Comparison of ENCODE assay signal across 18 cellular contexts in the genomic region with DNA sequence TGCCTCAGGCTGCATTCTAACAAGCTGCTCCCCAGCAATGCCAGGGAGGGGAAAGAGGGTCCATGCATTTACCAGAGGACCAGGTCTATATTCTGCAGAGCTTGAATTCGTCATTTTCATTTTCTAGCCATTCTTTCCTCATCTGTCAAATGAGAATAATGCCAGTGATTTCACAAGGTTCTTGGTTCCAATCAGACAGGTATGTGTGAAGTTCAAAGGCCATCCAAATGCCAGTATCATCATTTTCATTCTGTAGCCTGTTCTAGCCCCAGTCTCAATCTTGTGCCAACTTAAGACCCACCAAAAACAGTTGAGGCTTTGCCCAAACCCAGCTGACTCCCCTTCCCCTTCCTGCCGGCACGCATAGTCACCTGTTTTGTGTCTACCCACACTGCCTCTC.
DNase-seq lines count a peak whose midpoint lies in the region; ATAC-seq, FAIRE-seq and TF ChIP-seq lines count a peak whose summit lies in the region.
"Had no signal": no experiment of that assay in that cellular context is flagged by ENCODE, and none has a peak within 500 bp of the region (broad histone marks: within the 10 kb centered on the region; RNA-seq: fewer than 3 reads in every experiment).

No MANE protein-coding gene starts in this region.

- WGBS in H1 (ENCODE audit: extremely low coverage in 1 of 2, insufficient coverage in 1 of 2, insufficient read length in 1 of 2, insufficient replicate concordance in 2 of 2, low coverage in 1 of 2, low lambda C conversion rate in 2 of 2, missing lambda C conversion rate in 1 of 2), 2 experiments = 92% methylated on average over 3 of the region's 3 CpGs; no CpG with 5 or more reads in 1 of the 2 experiments
- no CpG with 5 or more reads among the region's 3 CpGs for WGBS in trophoblast cell (ENCODE audit: extremely low coverage, insufficient coverage, insufficient read length)

- H3K4me3 Mint-ChIP-seq in CD4-positive, alpha-beta memory T cell = peak overlapping the region in 1 of 8 donors; percentile 39
- H3K4me3 Mint-ChIP-seq: endodermal cell had no signal

- H3K23ac ChIP-seq in H1 (ENCODE audit: insufficient read length) = no peak overlapping the region
- H3K23ac ChIP-seq in trophoblast cell (ENCODE audit: low read length) = no peak overlapping the region

- H3K4me3 ChIP-seq in CD4-positive, alpha-beta memory T cell (ENCODE audit: low read length in 2 of 2) = no peak overlapping the region
- H3K4me3 ChIP-seq in Loucy (ENCODE audit: low read length, poor library complexity, severe bottlenecking) (peak overlapping the region; percentile 66), H1 (ENCODE audit: extremely low read depth in 1 of 4, insufficient read depth in 2 of 4, low read depth in 3 of 4, low read length in 4 of 4) (no peak overlapping the region), trophoblast cell (ENCODE audit: low read depth, low read length) (no peak overlapping the region)
- H3K4me3 ChIP-seq: SJCRH30, smooth muscle cell, tibial nerve had no signal

- H2BK15ac ChIP-seq in H1 (ENCODE audit: low read length) = peak overlapping the region; percentile 31; the same call in 1 of the 2 replicates

- H3K36me3 Mint-ChIP-seq in CD4-positive, alpha-beta memory T cell = peaks cover 4 to 43% of the 10 kb centered on the region in 2 donors

- H3K36me3 ChIP-seq in CD4-positive, alpha-beta memory T cell (ENCODE audit: insufficient read depth, low read length) = peaks cover 31% of the 10 kb centered on the region
- no peaks in the 10 kb centered on the region for H3K36me3 ChIP-seq in Loucy (ENCODE audit: insufficient read depth, low read length)
- H3K36me3 ChIP-seq in H1 (ENCODE audit: control insufficient read depth in 2 of 4, insufficient read depth in 4 of 4, low read length in 3 of 4) = no peaks in the 10 kb centered on the region
- H3K36me3 ChIP-seq in trophoblast cell (ENCODE audit: control insufficient read depth in 1 of 2, insufficient read depth in 2 of 2, low read length in 2 of 2) = no peaks in the 10 kb centered on the region
- H3K36me3 ChIP-seq: BE2C, SJCRH30, tibial nerve had no signal

- no peak for TF ChIP-seq RAD21 in H1 (IDR thresholded peaks at IDR 0.05 in 1 of 2, conservative IDR thresholded peaks at IDR 0.05 in 1 of 2; ENCODE audit: low read depth in 2 of 2, low read length in 2 of 2)

- no peaks in the 10 kb centered on the region for H3K23me2 ChIP-seq in H1 (ENCODE audit: low read depth, low read length)

- no peak for ATAC-seq in HG03139 (IDR thresholded peaks at IDR 0.05; ENCODE audit: unreplicated experiment)
- ATAC-seq: left colon had no signal

- no peak overlapping the region for H3K14ac ChIP-seq in H1 (ENCODE audit: insufficient read length)
- H3K14ac ChIP-seq in trophoblast cell (ENCODE audit: low read length) = no peak overlapping the region

- no peak for FAIRE-seq in H1 (lab: Jason Lieb, UNC)

- H3K4me1 ChIP-seq in CD4-positive, alpha-beta memory T cell (ENCODE audit: insufficient read depth, low read length) = peaks cover 98% of the 10 kb centered on the region
- H3K4me1 ChIP-seq in Loucy (ENCODE audit: insufficient read depth, low read length, poor library complexity, severe bottlenecking) (peaks cover 93% of the 10 kb centered on the region), H1 (replicated peaks in 1 of 4; ENCODE audit: control insufficient read depth in 3 of 4, insufficient read depth in 4 of 4, low read length in 3 of 4) (peaks cover 0 to 11% (median 5%) of the 10 kb centered on the region in 4 experiments; a peak in 5 of 7 replicates), trophoblast cell (ENCODE audit: control insufficient read depth in 1 of 2, insufficient read depth in 2 of 2, low read length in 2 of 2) (peaks cover 0 to 2% of the 10 kb centered on the region in 2 experiments)
- H3K4me1 ChIP-seq: BE2C, SJCRH30 had no signal

- no peak overlapping the region for H4K5ac ChIP-seq in H1 (ENCODE audit: insufficient read length, low read depth, low read length)

- no peaks in the 10 kb centered on the region for H3K9me3 Mint-ChIP-seq in CD4-positive, alpha-beta memory T cell
- H3K9me3 Mint-ChIP-seq: endodermal cell had no signal

- H4K91ac ChIP-seq in H1 (replicated peaks; ENCODE audit: insufficient read length, low read length) (no peak overlapping the region), trophoblast cell (ENCODE audit: low read depth, low read length) (no peak overlapping the region)

- DNase-seq in CD4-positive, alpha-beta memory T cell = no peak
- no peak for DNase-seq in H1 (ENCODE audit: low read depth in 1 of 2, low spot score in 2 of 2)
- DNase-seq in trophoblast cell = no peak
- no peak for DNase-seq in glomerular visceral epithelial cell (ENCODE audit: extremely low spot score)
- no peak for DNase-seq in NCI-H1417 (lab: John Stamatoyannopoulos, UW)
- DNase-seq: BE2C, cerebellar nuclear complex, DMS 273 treated with DMSO at 0.1 percent for 48 hours, endodermal cell, NCI-H2081, NCI-H510A treated with DMSO at 0.1 percent for 48 hours, SJCRH30, T-helper 9 cell had no signal

- intact Hi-C loops in CD4-positive, alpha-beta memory T cell (cut with micrococcal nuclease) = loop anchor here (10.0 kb wide), 2 partner anchors 116 to 296 kb away; partner anchors contain the start of genes RAF1 and RPL32

- peak overlapping the region; percentile 21 to 82 (median 74) for H3K27ac Mint-ChIP-seq in CD4-positive, alpha-beta memory T cell
- H3K27ac Mint-ChIP-seq: endodermal cell had no signal

- no peaks in the 10 kb centered on the region for H3K9me2 ChIP-seq in Loucy (replicated peaks; ENCODE audit: low read depth, low read length)

- H3K4ac ChIP-seq in H1 (replicated peaks; ENCODE audit: insufficient read length, low read depth, low read length) (no peak overlapping the region), trophoblast cell (ENCODE audit: low read depth, low read length) (no peak overlapping the region)

- H3K56ac ChIP-seq in H1 (replicated peaks; ENCODE audit: insufficient read length, low read depth, low read length) = no peak overlapping the region

- no peak overlapping the region for H2BK20ac ChIP-seq in H1 (ENCODE audit: low read length)

- no peak overlapping the region for H4K12ac ChIP-seq in trophoblast cell (ENCODE audit: low read depth, low read length)

- no peak overlapping the region for H2AK5ac ChIP-seq in H1 (ENCODE audit: low read depth, low read length)
- H2AK5ac ChIP-seq in trophoblast cell (ENCODE audit: low read length) = no peak overlapping the region

- CTCF ChIA-PET in CD4-positive, alpha-beta memory T cell (lab: Charles Lee; ENCODE audit: partially characterized antibody) = interaction anchor here (0.9 to 2.4 kb wide), 3 partner anchors 9 to 28 kb away, joined by 3 to 9 read pairs (median 3); no protein-coding TSS in a partner anchor
- CTCF ChIA-PET in H1 (lab: Charles Lee; ENCODE audit: partially characterized antibody) = interaction anchor here (0.6 to 25.8 kb wide), 16 partner anchors 10 to 538 kb away, joined by 3 to 267 read pairs (median 4); no protein-coding TSS in a partner anchor

- H4K8ac ChIP-seq in H1 (ENCODE audit: extremely low read depth, insufficient read depth, low read length) (no peak overlapping the region), trophoblast cell (ENCODE audit: low read depth, low read length) (no peak overlapping the region)

- H2BK12ac ChIP-seq in H1 (ENCODE audit: low read depth, low read length) (no peak overlapping the region), trophoblast cell (ENCODE audit: low read length) (no peak overlapping the region)

- no peaks in the 10 kb centered on the region for H3K9me3 ChIP-seq in CD4-positive, alpha-beta memory T cell (ENCODE audit: control insufficient read depth in 1 of 2, low read length in 2 of 2)
- no peaks in the 10 kb centered on the region for H3K9me3 ChIP-seq in Loucy (ENCODE audit: insufficient read depth, low read depth, low read length)
- H3K9me3 ChIP-seq in H1 (ENCODE audit: insufficient read depth in 2 of 2, low read depth in 1 of 2, low read length in 1 of 2) = no peaks in the 10 kb centered on the region
- H3K9me3 ChIP-seq in trophoblast cell (ENCODE audit: insufficient read depth, low read depth, low read length) = peaks cover 3% of the 10 kb centered on the region
- H3K9me3 ChIP-seq: BE2C, SJCRH30, tibial nerve had no signal

- H2BK120ac ChIP-seq in H1 (replicated peaks; ENCODE audit: low read depth, low read length) (no peak overlapping the region), trophoblast cell (ENCODE audit: insufficient read depth, low read length, poor library complexity) (no peak overlapping the region)

- no peak for TF ChIP-seq POLR2A in H1 (IDR thresholded peaks at IDR 0.05; ENCODE audit: control extremely low read depth in 1 of 2, low read depth in 2 of 2, low read length in 2 of 2)

- H2AFZ ChIP-seq in Loucy (ENCODE audit: low read length) (no peak overlapping the region), H1 (ENCODE audit: low read length) (no peak overlapping the region), trophoblast cell (ENCODE audit: insufficient read depth, low read length, poor library complexity) (peak overlapping the region; percentile 26)

- no peak overlapping the region for H3K27ac ChIP-seq in CD4-positive, alpha-beta memory T cell (ENCODE audit: low read depth, low read length)
- H3K27ac ChIP-seq in H1 (ENCODE audit: low read depth, low read length) (no peak overlapping the region), trophoblast cell (ENCODE audit: low read depth, low read length) (no peak overlapping the region)
- H3K27ac ChIP-seq: SJCRH30 had no signal

- H3K27me3 Mint-ChIP-seq in CD4-positive, alpha-beta memory T cell = no peaks in the 10 kb centered on the region

- TF ChIP-seq EP300 in H1 (IDR thresholded peaks at IDR 0.05; ENCODE audit: borderline replicate concordance in 1 of 2, low read depth in 2 of 2, low read length in 2 of 2) = no peak

- TF ChIP-seq CTCF in Loucy (conservative IDR thresholded peaks at IDR 0.05; ENCODE audit: low read length) = no peak
- TF ChIP-seq CTCF in H1 (IDR thresholded peaks at IDR 0.05; ENCODE audit: control extremely low read depth in 1 of 3, insufficient read depth in 1 of 3, low read depth in 1 of 3, low read length in 3 of 3) = no peak

- H4K20me1 ChIP-seq in Loucy (ENCODE audit: insufficient read depth, low read length, poor library complexity, severe bottlenecking) (peaks cover 12% of the 10 kb centered on the region), H1 (replicated peaks in 1 of 2; ENCODE audit: control insufficient read depth in 1 of 2, insufficient read depth in 2 of 2, low read length in 2 of 2) (peaks cover 24 to 44% of the 10 kb centered on the region in 2 experiments)

- no peak overlapping the region for H2BK5ac ChIP-seq in H1 (ENCODE audit: low read depth, low read length)
- H2BK5ac ChIP-seq in trophoblast cell (ENCODE audit: low read depth, low read length, poor library complexity) = no peak overlapping the region

- POLR2A ChIA-PET in CD4-positive, alpha-beta memory T cell (lab: Charles Lee; ENCODE audit: partially characterized antibody) = interaction anchor here (1.0 to 1.2 kb wide), 3 partner anchors 10 to 118 kb away, joined by 3 to 4 read pairs (median 3); no protein-coding TSS in a partner anchor
- POLR2A ChIA-PET in H1 (lab: Charles Lee; ENCODE audit: partially characterized antibody) = interaction anchor here (1.2 to 1.6 kb wide), 3 partner anchors 10 to 62 kb away, joined by 3 to 4 read pairs (median 4); no protein-coding TSS in a partner anchor

- H3K18ac ChIP-seq in H1 (ENCODE audit: extremely low read depth, low read length) (no peak overlapping the region), trophoblast cell (ENCODE audit: low read length) (no peak overlapping the region)

- H3K27me3 ChIP-seq in CD4-positive, alpha-beta memory T cell (ENCODE audit: insufficient read depth, low read length) = no peaks in the 10 kb centered on the region
- H3K27me3 ChIP-seq in Loucy (ENCODE audit: insufficient read depth, low read length, poor library complexity, severe bottlenecking) = no peaks in the 10 kb centered on the region
- no peaks in the 10 kb centered on the region for H3K27me3 ChIP-seq in H1 (replicated peaks in 1 of 4; ENCODE audit: control insufficient read depth in 3 of 4, extremely low read depth in 1 of 4, insufficient read depth in 3 of 4, low read length in 3 of 4)
- H3K27me3 ChIP-seq in trophoblast cell (ENCODE audit: insufficient read depth, low read length) = no peaks in the 10 kb centered on the region
- H3K27me3 ChIP-seq: BE2C, SJCRH30, tibial nerve had no signal

- H3K79me1 ChIP-seq in H1 (ENCODE audit: low read depth, low read length) (peaks cover 44% of the 10 kb centered on the region), trophoblast cell (ENCODE audit: low read length) (no peaks in the 10 kb centered on the region)

- H3K4me2 ChIP-seq in Loucy (ENCODE audit: low read depth, low read length, poor library complexity, severe bottlenecking) (peak overlapping the region; percentile 82), H1 (ENCODE audit: insufficient read depth in 1 of 2, low read depth in 2 of 2, low read length in 2 of 2) (0 out of 4 replicates have a peak overlapping the region, but pooled peaks of 1 of the 2 experiments have one; percentile 23), trophoblast cell (ENCODE audit: low read length) (no peak overlapping the region)
- H3K4me2 ChIP-seq: smooth muscle cell had no signal

- H3K79me2 ChIP-seq in Loucy (ENCODE audit: insufficient read depth, low read length) (peaks cover 98% of the 10 kb centered on the region), H1 (ENCODE audit: control insufficient read depth in 1 of 2, insufficient read depth in 2 of 2, low read length in 2 of 2) (peaks cover 0 to 52% of the 10 kb centered on the region in 2 experiments; a peak in 2 of 4 replicates), trophoblast cell (ENCODE audit: control insufficient read depth, insufficient read depth, low read length, poor library complexity) (no peaks in the 10 kb centered on the region)

- H3F3A ChIP-seq in Loucy (ENCODE audit: low read depth) = no peaks in the 10 kb centered on the region

- H3K4me1 Mint-ChIP-seq in CD4-positive, alpha-beta memory T cell = peaks cover 59 to 97% (median 81%) of the 10 kb centered on the region in 4 donors

- H3K9ac ChIP-seq in Loucy (ENCODE audit: low read depth, low read length, poor library complexity, severe bottlenecking) (peak overlapping the region; percentile 59), H1 (replicated peaks in 1 of 4; ENCODE audit: extremely low read depth in 1 of 4, low read depth in 3 of 4, low read length in 3 of 4) (no peak overlapping the region), trophoblast cell (ENCODE audit: low read length) (no peak overlapping the region)
